11 cellular contexts compared by ENCODE assay signal in genomic region chr13:29936051-29936813, GRCh38.
A peak's percentile ranks its signal among the peaks of the same experiment; 100 is the strongest.
DNase-seq lines count a peak whose midpoint lies in the region; TF ChIP-seq lines count a peak whose summit lies in the region.
"Had no signal": no experiment of that assay in that cellular context is flagged by ENCODE, and none has a peak within 500 bp of the region (broad histone marks: within the 10 kb centered on the region; RNA-seq: fewer than 3 reads in every experiment).

No MANE protein-coding gene starts in this region.

- H2AFZ ChIP-seq in GM23248 = no peak overlapping the region

- DNase-seq in stimulated activated CD4-positive, alpha-beta T cell treated with anti-CD3 and anti-CD28 coated beads, Interleukin-2, amount 100 ng/mL, for 24 hours = peak; percentile 17 to 19
- DNase-seq in stimulated activated CD4-positive, alpha-beta T cell treated with anti-CD3 and anti-CD28 coated beads, Interleukin-4, amount 100 ng/mL, for 24 hours = no peak
- DNase-seq in NB4 (ENCODE audit: low read depth) = peak; percentile 37
- DNase-seq in effector memory CD4-positive, alpha-beta T cell = no peak
- no peak for DNase-seq in GM23248
- no peak for DNase-seq in DMS153 treated with DMSO at 0.1 percent for 48 hours (lab: John Stamatoyannopoulos, UW; ENCODE audit: unreplicated experiment)
- DNase-seq in right atrium auricular region (ENCODE audit: low spot score) = no peak
- DNase-seq in HT-29 (ENCODE audit: low spot score) = no peak
- DNase-seq: Caco-2 had no signal

- TF ChIP-seq CTCF in NB4 (IDR thresholded peaks at IDR 0.05; ENCODE audit: low read depth, low read length) (no peak), right atrium auricular region (IDR thresholded peaks at IDR 0.05) (no peak)

- in situ Hi-C loops in GM23248 (cut with MboI) = loop anchor here (25.0 kb wide), 1 partner anchor 176 kb away; no protein-coding TSS in a partner anchor

- H3K4me3 ChIP-seq in NB4 (ENCODE audit: low read depth, low read length) = no peak overlapping the region
- peak overlapping the region; percentile 43 for H3K4me3 ChIP-seq in effector memory CD4-positive, alpha-beta T cell (ENCODE audit: insufficient read depth, low read depth, low read length, poor library complexity, severe bottlenecking)
- H3K4me3 ChIP-seq in GM23248 = no peak overlapping the region
- no peak overlapping the region for H3K4me3 ChIP-seq in right atrium auricular region
- H3K4me3 ChIP-seq: ascending aorta, prostate gland had no signal

- no peaks in the 10 kb centered on the region for H3K9me2 ChIP-seq in GM23248 (ENCODE audit: insufficient read depth)

- no peak for TF ChIP-seq POLR2A in NB4 (IDR thresholded peaks at IDR 0.05; ENCODE audit: extremely low read depth, insufficient read length)

- H3K9me3 ChIP-seq in effector memory CD4-positive, alpha-beta T cell (ENCODE audit: control insufficient read depth, low read length) = no peaks in the 10 kb centered on the region
- H3K9me3 ChIP-seq in GM23248 (ENCODE audit: low read depth) = no peaks in the 10 kb centered on the region
- no peaks in the 10 kb centered on the region for H3K9me3 ChIP-seq in right atrium auricular region
- H3K9me3 ChIP-seq: ascending aorta, Caco-2, prostate gland had no signal

- no peaks in the 10 kb centered on the region for H3K27me3 ChIP-seq in effector memory CD4-positive, alpha-beta T cell (replicated peaks; ENCODE audit: control insufficient read depth, insufficient read depth, low read length, poor library complexity, severe bottlenecking)
- H3K27me3 ChIP-seq in GM23248 (replicated peaks; ENCODE audit: insufficient read depth) (no peaks in the 10 kb centered on the region), right atrium auricular region (no peaks in the 10 kb centered on the region)
- H3K27me3 ChIP-seq: ascending aorta had no signal

- H3F3A ChIP-seq in GM23248 (ENCODE audit: insufficient read depth) = no peaks in the 10 kb centered on the region

- H3K4me2 ChIP-seq in GM23248 (ENCODE audit: unreplicated experiment) = no peak overlapping the region

- H3K79me2 ChIP-seq in GM23248 (ENCODE audit: insufficient read depth) = no peaks in the 10 kb centered on the region

- 45 to 47% methylated on average over 12 to 13 of the region's 13 CpGs for WGBS in GM23248 (ENCODE audit: low coverage in 1 of 2, low lambda C conversion rate in 2 of 2, missing lambda C conversion rate in 2 of 2), 2 experiments

- H3K36me3 ChIP-seq in effector memory CD4-positive, alpha-beta T cell (ENCODE audit: control insufficient read depth, insufficient read depth, low read length) = no peaks in the 10 kb centered on the region
- no peaks in the 10 kb centered on the region for H3K36me3 ChIP-seq in GM23248 (ENCODE audit: low read depth)
- H3K36me3 ChIP-seq in right atrium auricular region = no peaks in the 10 kb centered on the region
- H3K36me3 ChIP-seq: ascending aorta, prostate gland had no signal

- no peaks in the 10 kb centered on the region for H4K20me1 ChIP-seq in GM23248 (ENCODE audit: insufficient read depth)

- peaks cover 41% of the 10 kb centered on the region for H3K4me1 ChIP-seq in effector memory CD4-positive, alpha-beta T cell (ENCODE audit: control insufficient read depth, insufficient read depth, low read length, poor library complexity, severe bottlenecking)
- H3K4me1 ChIP-seq in GM23248 (ENCODE audit: insufficient read depth) = no peaks in the 10 kb centered on the region
- peaks cover 0 to 14% of the 10 kb centered on the region in 2 donors for H3K4me1 ChIP-seq in right atrium auricular region
- H3K4me1 ChIP-seq: ascending aorta, Caco-2, prostate gland had no signal

- H3K27ac ChIP-seq in effector memory CD4-positive, alpha-beta T cell (ENCODE audit: insufficient read depth, low read length, poor library complexity, severe bottlenecking) = peak overlapping the region; percentile 62
- H3K27ac ChIP-seq in GM23248 (no peak overlapping the region), right atrium auricular region (no peak overlapping the region)
- H3K27ac ChIP-seq: ascending aorta, prostate gland had no signal

- H3K9ac ChIP-seq in GM23248 = no peak overlapping the region

Comparison
In these comparisons a context has a peak if more than half of its experiments do, and no peak if none do; other contexts are left out.
1. DNase-seq: peak in stimulated activated CD4-positive, alpha-beta T cell treated with anti-CD3 and anti-CD28 coated beads, Interleukin-2, amount 100 ng/mL, for 24 hours (2 of 2) and NB4 (single experiment); none in stimulated activated CD4-positive, alpha-beta T cell treated with anti-CD3 and anti-CD28 coated beads, Interleukin-4, amount 100 ng/mL, for 24 hours (single experiment), effector memory CD4-positive, alpha-beta T cell (0 of 3), GM23248 (single experiment), DMS153 treated with DMSO at 0.1 percent for 48 hours (single experiment), right atrium auricular region (single experiment) and HT-29 (single experiment).